ENCODE assay signal across 17 cellular contexts in the genomic region with DNA sequence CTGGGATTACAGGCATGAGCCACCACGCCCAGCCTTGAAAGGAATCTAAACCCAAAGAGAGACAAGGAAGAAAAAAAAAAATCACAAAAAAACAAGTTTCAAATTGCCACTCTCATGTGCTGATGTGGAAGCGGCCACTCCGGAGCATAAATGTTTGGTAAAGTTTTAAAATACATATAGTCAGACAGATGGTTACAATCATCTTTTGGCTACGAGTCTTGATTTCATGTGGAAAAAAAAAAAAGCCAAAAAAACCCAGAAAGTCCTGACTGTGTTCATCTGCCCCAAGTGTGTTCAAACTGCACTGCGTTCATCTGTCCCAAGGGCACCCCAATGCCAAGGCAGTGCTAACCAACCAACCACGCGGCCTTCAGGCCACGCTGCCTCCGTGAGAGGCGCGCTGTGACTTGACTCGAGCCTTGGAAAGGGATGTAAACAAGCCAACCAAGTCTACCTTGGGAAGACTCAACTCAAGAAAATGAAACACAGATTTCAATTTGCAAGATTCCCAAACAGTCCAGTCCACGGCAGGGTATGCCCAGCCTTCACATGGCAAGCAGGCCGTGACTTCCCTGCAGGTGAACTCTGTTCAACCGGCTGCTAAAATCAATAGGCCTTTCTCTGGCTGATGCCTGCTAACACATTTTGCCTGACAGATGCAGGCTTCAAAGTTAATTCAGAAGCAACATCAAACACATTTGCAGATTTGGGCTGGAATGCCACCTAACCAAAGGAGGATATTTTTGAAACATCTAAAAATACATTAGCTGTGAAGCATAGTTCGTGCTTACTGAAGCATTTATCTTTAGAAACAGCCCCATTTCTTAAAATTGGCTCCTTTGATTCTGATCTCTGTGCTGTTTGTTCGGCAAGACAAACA.
DNase-seq lines count a peak whose midpoint lies in the region; ATAC-seq and TF ChIP-seq lines count a peak whose summit lies in the region.
"Had no signal": no experiment of that assay in that cellular context is flagged by ENCODE, and none has a peak within 500 bp of the region (broad histone marks: within the 10 kb centered on the region; RNA-seq: fewer than 3 reads in every experiment).

No MANE protein-coding gene starts in this region.

- H3K27me3 ChIP-seq in A673 (replicated peaks; ENCODE audit: insufficient read depth, low read depth, low read length, poor library complexity) (no peaks in the 10 kb centered on the region), Panc1 (ENCODE audit: control insufficient read depth, insufficient read depth, low read length) (no peaks in the 10 kb centered on the region), neuronal stem cell (ENCODE audit: control insufficient read depth in 3 of 3, insufficient read depth in 3 of 3, low read depth in 1 of 3, low read length in 3 of 3) (no peaks in the 10 kb centered on the region)
- H3K27me3 ChIP-seq: ascending aorta had no signal

- H3K27ac Mint-ChIP-seq in natural killer cell, result no peak overlapping the region
- H3K27ac Mint-ChIP-seq: naive thymus-derived CD8-positive, alpha-beta T cell; stimulated activated naive CD8-positive, alpha-beta T cell treated with anti-CD3 and anti-CD28 coated beads, Interleukin-15, Interleukin-2, amounts not matched to agents 100 ng/mL and 50 ng/mL, for 24 hours had no signal

- H3K36me3 ChIP-seq in A673 (ENCODE audit: insufficient read depth, low read length, poor library complexity, severe bottlenecking) (peaks cover 16% of the 10 kb centered on the region), Panc1 (ENCODE audit: control insufficient read depth, insufficient read depth, low read length) (no peaks in the 10 kb centered on the region), neuronal stem cell (replicated peaks in 1 of 2; ENCODE audit: control insufficient read depth in 2 of 2, insufficient read depth in 2 of 2, low read length in 2 of 2) (no peaks in the 10 kb centered on the region)
- H3K36me3 ChIP-seq: ascending aorta had no signal

- H3K27ac ChIP-seq in A673 (ENCODE audit: low read depth, low read length, poor library complexity, severe bottlenecking) (peak overlapping the region; percentile 27), Panc1 (ENCODE audit: low read length) (peak overlapping the region; percentile 68), neuronal stem cell (replicated peaks; ENCODE audit: low read length) (peak overlapping the region; percentile 6)
- H3K27ac ChIP-seq: ascending aorta, HL-60 had no signal

- H3K18ac ChIP-seq in neuronal stem cell (ENCODE audit: low read length), result no peak overlapping the region

- H3K9ac ChIP-seq in neuronal stem cell (ENCODE audit: low read depth, low read length, poor library complexity), result no peak overlapping the region

- H3K4me3 Mint-ChIP-seq in natural killer cell, result no peak overlapping the region
- H3K4me3 Mint-ChIP-seq: naive thymus-derived CD8-positive, alpha-beta T cell; stimulated activated naive CD8-positive, alpha-beta T cell treated with anti-CD3 and anti-CD28 coated beads, Interleukin-15, Interleukin-2, amounts not matched to agents 100 ng/mL and 50 ng/mL, for 24 hours had no signal

- H3K4ac ChIP-seq in neuronal stem cell (ENCODE audit: low read length), result no peak overlapping the region

- no peak overlapping the region for H4K91ac ChIP-seq in neuronal stem cell (ENCODE audit: low read depth, low read length, poor library complexity)

- H3K4me3 ChIP-seq in A673 (ENCODE audit: low read depth, low read length, poor library complexity, severe bottlenecking) (no peak overlapping the region), Panc1 (ENCODE audit: low read depth in 2 of 2, low read length in 2 of 2) (no peak overlapping the region), neuronal stem cell (ENCODE audit: low read length in 2 of 2) (no peak overlapping the region)
- H3K4me3 ChIP-seq: ascending aorta had no signal

- BruUV-seq in A673 (replicated peaks; lab: Mats Ljungman, UMichigan) (no TSS peak), Panc1 (replicated peaks; lab: Mats Ljungman, UMichigan) (no TSS peak)

- H3K9me3 Mint-ChIP-seq in natural killer cell, result no peaks in the 10 kb centered on the region
- H3K9me3 Mint-ChIP-seq: naive thymus-derived CD8-positive, alpha-beta T cell; stimulated activated naive CD8-positive, alpha-beta T cell treated with anti-CD3 and anti-CD28 coated beads, Interleukin-15, Interleukin-2, amounts not matched to agents 100 ng/mL and 50 ng/mL, for 24 hours had no signal

- CTCF ChIA-PET in A673 (lab: Charles Lee) (no interaction called here), Panc1 (lab: Charles Lee) (no interaction called here)

- peak overlapping the region; percentile 20 for H2AFZ ChIP-seq in neuronal stem cell (ENCODE audit: low read length)

- no peak overlapping the region for H3K23ac ChIP-seq in neuronal stem cell (ENCODE audit: low read depth, low read length, poor library complexity)

- intact Hi-C loops in A673 (cut with micrococcal nuclease; ENCODE audit: unreplicated experiment), result no loop called here
- intact Hi-C loops in Panc1 (cut with micrococcal nuclease; ENCODE audit: unreplicated experiment), result no loop called here
- intact Hi-C loops in natural killer cell (cut with micrococcal nuclease), result no loop called here

- H3K4me2 ChIP-seq in neuronal stem cell (ENCODE audit: insufficient read depth, low read length, poor library complexity, severe bottlenecking), result no peak overlapping the region

- no CpG with 5 or more reads among the region's 17 CpGs for WGBS in neuronal stem cell (ENCODE audit: extremely low coverage in 2 of 2, insufficient read length in 2 of 2, insufficient replicate concordance in 1 of 2), 2 donors

- no peak overlapping the region for H2BK120ac ChIP-seq in neuronal stem cell (ENCODE audit: low read depth, low read length)

- H2BK5ac ChIP-seq in neuronal stem cell (ENCODE audit: low read length), result no peak overlapping the region

- H2AK5ac ChIP-seq in neuronal stem cell (ENCODE audit: low read depth, low read length), result no peak overlapping the region

- in situ Hi-C loops in Panc1 (cut with HindIII; ENCODE audit: low pct_unique_long_range_greater_than_20kb, low sequenced_read_pairs), result no loop called here

- no peak overlapping the region for H2BK15ac ChIP-seq in neuronal stem cell (ENCODE audit: low read length)

- no peak for ATAC-seq in Panc1
- ATAC-seq in HG03175 (IDR thresholded peaks at IDR 0.05; ENCODE audit: unreplicated experiment), result no peak
- no peak for ATAC-seq in natural killer cell
- ATAC-seq in HG02973 (IDR thresholded peaks at IDR 0.05; ENCODE audit: unreplicated experiment), result no peak
- ATAC-seq: naive thymus-derived CD8-positive, alpha-beta T cell had no signal

- TF ChIP-seq CTCF in A673 (conservative IDR thresholded peaks at IDR 0.05; ENCODE audit: low read depth, low read length) (no peak), Panc1 (IDR thresholded peaks at IDR 0.05) (no peak), natural killer cell (IDR thresholded peaks at IDR 0.05) (no peak)

- no peak overlapping the region for H3K14ac ChIP-seq in neuronal stem cell (ENCODE audit: low read length)

- DNase-seq in A673 (ENCODE audit: low spot score) (no peak), Panc1 (ENCODE audit: low read depth, low spot score) (no peak), fibroblast of gingiva (ENCODE audit: low read depth) (peak; percentile 77), neuronal stem cell (ENCODE audit: low spot score) (no peak), NCI-H1417 treated with DMSO at 0.1 percent for 48 hours (lab: John Stamatoyannopoulos, UW) (no peak), natural killer cell (no peak)
- DNase-seq: activated CD4-positive, alpha-beta T cell treated with anti-CD3 and anti-CD28 coated beads, Interleukin-2, amount 50 U/mL, for 4 hours; effector CD4-positive, alpha-beta T cell; naive thymus-derived CD8-positive, alpha-beta T cell; NCI-H2029 treated with DMSO at 0.1 percent for 48 hours; SHP77 treated with DMSO at 0.1 percent for 48 hours; T1000 had no signal

- no peaks in the 10 kb centered on the region for H3K36me3 Mint-ChIP-seq in natural killer cell
- H3K36me3 Mint-ChIP-seq: naive thymus-derived CD8-positive, alpha-beta T cell had no signal

- H3K4me1 Mint-ChIP-seq in natural killer cell, result peaks cover 0 to 6% of the 10 kb centered on the region in 2 donors

- H2BK12ac ChIP-seq in neuronal stem cell (ENCODE audit: low read length), result no peak overlapping the region

- no peaks in the 10 kb centered on the region for H3K9me3 ChIP-seq in A673 (ENCODE audit: low read depth, low read length, poor library complexity, severe bottlenecking)
- H3K9me3 ChIP-seq in Panc1 (ENCODE audit: control insufficient read depth, insufficient read depth, low read depth, low read length), result no peaks in the 10 kb centered on the region
- no peaks in the 10 kb centered on the region for H3K9me3 ChIP-seq in neuronal stem cell (replicated peaks in 1 of 2; ENCODE audit: control insufficient read depth in 2 of 2, insufficient read depth in 1 of 2, low read depth in 1 of 2, low read length in 2 of 2)
- H3K9me3 ChIP-seq: ascending aorta had no signal

- peaks cover 26% of the 10 kb centered on the region for H3K4me1 ChIP-seq in A673 (ENCODE audit: insufficient read depth, low read length, poor library complexity, severe bottlenecking)
- peaks cover 22% of the 10 kb centered on the region for H3K4me1 ChIP-seq in Panc1 (ENCODE audit: control insufficient read depth, insufficient read depth, low read length)
- H3K4me1 ChIP-seq in neuronal stem cell (ENCODE audit: control insufficient read depth in 2 of 2, insufficient read depth in 1 of 2, low read depth in 1 of 2, low read length in 2 of 2), result peaks cover 7 to 14% of the 10 kb centered on the region in 2 donors

- H3K79me1 ChIP-seq in neuronal stem cell (ENCODE audit: low read depth, low read length), result peaks cover 2% of the 10 kb centered on the region

- POLR2A ChIA-PET in A673 (lab: Charles Lee; ENCODE audit: low non-redundant PET), result no interaction called here
- POLR2A ChIA-PET in Panc1 (lab: Charles Lee), result interaction anchor here (0.6 kb wide), 1 partner anchor 100 kb away, joined by 3 read pairs; no protein-coding TSS in a partner anchor

- no peak overlapping the region for H4K8ac ChIP-seq in neuronal stem cell (ENCODE audit: low read depth, low read length)

- H3K27me3 Mint-ChIP-seq in natural killer cell (ENCODE audit: low read depth in 2 of 2), result no peaks in the 10 kb centered on the region

Comparison
In these comparisons a context has a peak if more than half of its experiments do, and no peak if none do; other contexts are left out.
1. H3K27ac ChIP-seq: peak in every context shown above with its lines; median percentile 68 in Panc1; 27 in A673; 6 in neuronal stem cell.